Comparison of ENCODE assay signal across 30 cellular contexts in the genomic region with DNA sequence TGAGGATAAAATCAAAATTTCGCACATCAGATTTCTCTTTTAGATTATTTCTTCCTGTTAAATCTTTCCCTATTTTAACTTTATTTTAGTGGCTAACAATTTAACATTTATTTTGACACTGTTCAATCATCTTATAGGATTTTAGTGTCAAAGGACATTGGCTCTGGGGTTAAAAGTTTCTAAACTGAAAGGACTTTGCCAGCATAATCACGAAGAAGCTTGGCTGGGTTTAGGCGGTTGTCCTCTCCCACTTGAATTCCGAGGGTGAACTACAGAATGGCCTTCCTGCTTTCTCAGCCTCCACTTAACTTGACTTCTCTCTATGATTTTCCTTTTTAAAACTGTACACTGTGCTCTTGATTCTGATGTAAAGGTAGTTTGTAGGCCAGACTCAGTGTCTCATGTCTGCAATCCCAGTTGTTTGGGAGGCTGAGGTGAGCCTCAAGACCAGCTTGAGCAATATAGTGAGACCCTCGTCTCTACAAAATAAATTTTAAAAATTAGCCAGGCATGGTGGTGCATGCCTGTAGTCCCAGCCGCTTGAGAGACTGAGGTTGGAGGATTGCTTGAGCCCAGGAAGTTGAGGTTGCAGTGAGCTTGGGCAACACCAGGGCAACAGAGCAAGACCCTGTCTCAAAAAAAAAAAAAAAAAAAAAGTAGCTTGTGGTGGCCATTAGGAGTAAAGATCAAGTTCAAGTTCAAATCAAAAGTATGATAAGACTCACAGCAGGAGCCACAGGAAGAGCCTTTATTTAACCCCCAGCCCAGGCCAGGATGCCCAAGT. TPM values are rescaled to one million over a fixed set of nuclear protein-coding genes. Genes with fewer than 3 reads are reported as not detected.
DNase-seq lines count a peak whose midpoint lies in the region; ATAC-seq, FAIRE-seq and TF ChIP-seq lines count a peak whose summit lies in the region.
"Had no signal": no experiment of that assay in that cellular context is flagged by ENCODE, and none has a peak within 500 bp of the region (broad histone marks: within the 10 kb centered on the region; RNA-seq: fewer than 3 reads in every experiment).

No MANE protein-coding gene starts in this region.

- no peak overlapping the region for H3K4me3 ChIP-seq in astrocyte (ENCODE audit: insufficient read depth, low read depth, low read length)
- no peak overlapping the region for H3K4me3 ChIP-seq in liver (ENCODE audit: low read depth in 1 of 3, low read length in 3 of 3)
- no peak overlapping the region for H3K4me3 ChIP-seq in suprapubic skin
- no peak overlapping the region for H3K4me3 ChIP-seq in small intestine (ENCODE audit: low read depth in 1 of 2, low read length in 2 of 2)
- H3K4me3 ChIP-seq: cardiac muscle cell, esophagus squamous epithelium, GM12878, sigmoid colon, thoracic aorta had no signal

- peaks cover 48% of the 10 kb centered on the region for H3K36me3 Mint-ChIP-seq in activated CD8-positive, alpha-beta memory T cell treated with anti-CD3 and anti-CD28 coated beads, Interleukin-2, amount 10 ng/mL, durations not matched to agents 7 days and 5 days
- H3K36me3 Mint-ChIP-seq in astrocyte (ENCODE audit: low read depth, unreplicated experiment), result no peaks in the 10 kb centered on the region
- peaks cover 2% of the 10 kb centered on the region for H3K36me3 Mint-ChIP-seq in activated naive CD4-positive, alpha-beta T cell treated with anti-CD3 and anti-CD28 coated beads for 36 hours (ENCODE audit: low read depth)

- H4K20me1 ChIP-seq in astrocyte (ENCODE audit: insufficient read depth, low read length), result no peaks in the 10 kb centered on the region

- DNase-seq in activated CD8-positive, alpha-beta memory T cell treated with anti-CD3 and anti-CD28 coated beads, Interleukin-2, amount 10 ng/mL, durations not matched to agents 7 days and 5 days, result no peak
- DNase-seq in activated CD8-positive, alpha-beta memory T cell treated with anti-CD3 and anti-CD28 coated beads, Interleukin-2, amount 50 U/mL, for 4 hours, result no peak
- DNase-seq in astrocyte (ENCODE audit: low read depth) (no peak), suprapubic skin (ENCODE audit: low spot score in 2 of 2) (no peak), small intestine (no peak)
- DNase-seq in activated naive CD4-positive, alpha-beta T cell treated with anti-CD3 and anti-CD28 coated beads for 36 hours, result no peak
- DNase-seq: activated CD4-positive, alpha-beta T cell treated with anti-CD3 and anti-CD28 coated beads, Interleukin-2, amount 10 ng/mL, durations not matched to agents 7 days and 5 days; activated naive CD4-positive, alpha-beta T cell treated with Interleukin-2 at 50 U/mL for 16 hours; activated T-cell treated with anti-CD3 and anti-CD28 coated beads, Interleukin-2, amount 50 U/mL, for 72 hours; amniotic stem cell; CD4-positive, alpha-beta T cell; cortex of kidney; EL; endodermal cell; esophagus squamous epithelium; NCI-H1694; NCI-H2171; NCI-H510A treated with DMSO at 0.1 percent for 48 hours; Right ventricle myocardium superior; sigmoid colon; stimulated activated naive CD4-positive, alpha-beta T cell had no signal

- H3K27ac Mint-ChIP-seq in activated CD8-positive, alpha-beta memory T cell treated with anti-CD3 and anti-CD28 coated beads, Interleukin-2, amount 10 ng/mL, durations not matched to agents 7 days and 5 days, result peak overlapping the region; percentile 24
- peak overlapping the region; percentile 26 for H3K27ac Mint-ChIP-seq in astrocyte (ENCODE audit: unreplicated experiment)
- H3K27ac Mint-ChIP-seq in activated naive CD4-positive, alpha-beta T cell treated with anti-CD3 and anti-CD28 coated beads for 36 hours, result no peak overlapping the region
- H3K27ac Mint-ChIP-seq: activated CD4-positive, alpha-beta T cell treated with anti-CD3 and anti-CD28 coated beads, Interleukin-2, amount 10 ng/mL, durations not matched to agents 7 days and 5 days; activated T-cell treated with anti-CD3 and anti-CD28 coated beads, Interleukin-2, amount 50 U/mL, for 72 hours; CD4-positive, alpha-beta T cell; endodermal cell; natural killer cell treated with Interleukin-12 subunit alpha and Interleukin-12 subunit beta and Interleukin-15 and Interleukin-18, amount 100 ng/mL, for 72 hours had no signal

- no peak for ATAC-seq in activated CD8-positive, alpha-beta memory T cell treated with anti-CD3 and anti-CD28 coated beads, Interleukin-2, amount 10 ng/mL, durations not matched to agents 7 days and 5 days
- no peak for ATAC-seq in HG02885 (IDR thresholded peaks at IDR 0.05; ENCODE audit: poor library complexity, unreplicated experiment)
- ATAC-seq: activated T-cell treated with anti-CD3 and anti-CD28 coated beads, Interleukin-2, amount 50 U/mL, for 72 hours; GM12878; natural killer cell treated with Interleukin-12 subunit alpha and Interleukin-12 subunit beta and Interleukin-15 and Interleukin-18, amount 100 ng/mL, for 72 hours had no signal

- H3K4me1 Mint-ChIP-seq in activated CD8-positive, alpha-beta memory T cell treated with anti-CD3 and anti-CD28 coated beads, Interleukin-2, amount 10 ng/mL, durations not matched to agents 7 days and 5 days, result peaks cover 12% of the 10 kb centered on the region
- H3K4me1 Mint-ChIP-seq in astrocyte (ENCODE audit: low read depth, unreplicated experiment), result peaks cover 7% of the 10 kb centered on the region
- no peaks in the 10 kb centered on the region for H3K4me1 Mint-ChIP-seq in activated naive CD4-positive, alpha-beta T cell treated with anti-CD3 and anti-CD28 coated beads for 36 hours (ENCODE audit: low read depth)

- no peak for TF ChIP-seq RAD21 in liver (IDR thresholded peaks at IDR 0.05)

- H3K4me1 ChIP-seq in astrocyte (ENCODE audit: insufficient read depth, low read length) (peaks cover 11% of the 10 kb centered on the region), liver (ENCODE audit: control insufficient read depth in 4 of 4, insufficient read depth in 4 of 4, low read length in 3 of 4) (peaks cover 2 to 18% (median 8%) of the 10 kb centered on the region in 4 donors), suprapubic skin (peaks cover 5% of the 10 kb centered on the region), small intestine (ENCODE audit: control insufficient read depth in 2 of 2, insufficient read depth in 1 of 2, low read depth in 1 of 2, low read length in 1 of 2) (no peaks in the 10 kb centered on the region)
- H3K4me1 ChIP-seq: sigmoid colon had no signal

- 61% methylated on average over 6 of the region's 6 CpGs for whole genome bisulfite sequencing in liver
- 78% methylated on average over 6 of the region's 6 CpGs for WGBS in suprapubic skin
- 75 to 78% (median 78%) methylated on average over 6 of the region's 6 CpGs for WGBS in small intestine, 3 donors

- H3K27ac ChIP-seq in astrocyte (ENCODE audit: low read depth, low read length) (no peak overlapping the region), liver (ENCODE audit: low read depth in 1 of 2, low read length in 2 of 2) (peak overlapping the region; percentile 25 to 37), suprapubic skin (peak overlapping the region; percentile 15), small intestine (ENCODE audit: low read depth in 1 of 2, low read length in 1 of 2) (no peak overlapping the region)
- H3K27ac ChIP-seq: 22Rv1, cardiac muscle cell, esophagus squamous epithelium, thoracic aorta, VCaP had no signal

- H3K36me3 ChIP-seq in astrocyte (ENCODE audit: insufficient read depth, low read length) (no peaks in the 10 kb centered on the region), liver (ENCODE audit: control insufficient read depth in 4 of 4, insufficient read depth in 3 of 4, low read depth in 1 of 4, low read length in 3 of 4) (no peaks in the 10 kb centered on the region), suprapubic skin (no peaks in the 10 kb centered on the region), small intestine (ENCODE audit: control insufficient read depth in 2 of 2, insufficient read depth in 2 of 2, low read length in 2 of 2) (no peaks in the 10 kb centered on the region)
- H3K36me3 ChIP-seq: cardiac muscle cell, esophagus squamous epithelium, sigmoid colon, thoracic aorta had no signal

- no peaks in the 10 kb centered on the region for H3K79me2 ChIP-seq in astrocyte (ENCODE audit: insufficient read depth, low read length)

- no peak for TF ChIP-seq EP300 in suprapubic skin (IDR thresholded peaks at IDR 0.05)

- intact Hi-C loops in activated naive CD4-positive, alpha-beta T cell treated with anti-CD3 and anti-CD28 coated beads for 36 hours (cut with micrococcal nuclease), result no loop called here

- no peaks in the 10 kb centered on the region for H3K27me3 Mint-ChIP-seq in activated CD8-positive, alpha-beta memory T cell treated with anti-CD3 and anti-CD28 coated beads, Interleukin-2, amount 10 ng/mL, durations not matched to agents 7 days and 5 days
- H3K27me3 Mint-ChIP-seq in astrocyte (ENCODE audit: low read depth, unreplicated experiment), result peaks cover 5% of the 10 kb centered on the region
- H3K27me3 Mint-ChIP-seq in activated naive CD4-positive, alpha-beta T cell treated with anti-CD3 and anti-CD28 coated beads for 36 hours (ENCODE audit: low read depth), result no peaks in the 10 kb centered on the region
- H3K27me3 Mint-ChIP-seq: activated CD4-positive, alpha-beta T cell treated with anti-CD3 and anti-CD28 coated beads, Interleukin-2, amount 10 ng/mL, durations not matched to agents 7 days and 5 days; CD4-positive, alpha-beta T cell; natural killer cell treated with Interleukin-12 subunit alpha and Interleukin-12 subunit beta and Interleukin-15 and Interleukin-18, amount 100 ng/mL, for 72 hours had no signal

- no peaks in the 10 kb centered on the region for H3K9me3 Mint-ChIP-seq in activated CD8-positive, alpha-beta memory T cell treated with anti-CD3 and anti-CD28 coated beads, Interleukin-2, amount 10 ng/mL, durations not matched to agents 7 days and 5 days (ENCODE audit: low read depth)
- no peaks in the 10 kb centered on the region for H3K9me3 Mint-ChIP-seq in astrocyte (ENCODE audit: unreplicated experiment)
- H3K9me3 Mint-ChIP-seq in activated naive CD4-positive, alpha-beta T cell treated with anti-CD3 and anti-CD28 coated beads for 36 hours, result no peaks in the 10 kb centered on the region
- H3K9me3 Mint-ChIP-seq: activated CD4-positive, alpha-beta T cell treated with anti-CD3 and anti-CD28 coated beads, Interleukin-2, amount 10 ng/mL, durations not matched to agents 7 days and 5 days; activated T-cell treated with anti-CD3 and anti-CD28 coated beads, Interleukin-2, amount 50 U/mL, for 72 hours; CD4-positive, alpha-beta T cell; endodermal cell; natural killer cell treated with Interleukin-12 subunit alpha and Interleukin-12 subunit beta and Interleukin-15 and Interleukin-18, amount 100 ng/mL, for 72 hours had no signal

- H3K4me3 Mint-ChIP-seq in activated CD8-positive, alpha-beta memory T cell treated with anti-CD3 and anti-CD28 coated beads, Interleukin-2, amount 10 ng/mL, durations not matched to agents 7 days and 5 days, result no peak overlapping the region
- H3K4me3 Mint-ChIP-seq in astrocyte (ENCODE audit: unreplicated experiment), result no peak overlapping the region
- H3K4me3 Mint-ChIP-seq in activated naive CD4-positive, alpha-beta T cell treated with anti-CD3 and anti-CD28 coated beads for 36 hours, result no peak overlapping the region
- H3K4me3 Mint-ChIP-seq: activated CD4-positive, alpha-beta T cell treated with anti-CD3 and anti-CD28 coated beads, Interleukin-2, amount 10 ng/mL, durations not matched to agents 7 days and 5 days; activated T-cell treated with anti-CD3 and anti-CD28 coated beads, Interleukin-2, amount 50 U/mL, for 72 hours; CD4-positive, alpha-beta T cell; endodermal cell; natural killer cell treated with Interleukin-12 subunit alpha and Interleukin-12 subunit beta and Interleukin-15 and Interleukin-18, amount 100 ng/mL, for 72 hours had no signal

- H3K9me3 ChIP-seq in astrocyte (ENCODE audit: insufficient read depth, low read depth, low read length), result no peaks in the 10 kb centered on the region
- H3K9me3 ChIP-seq in liver (ENCODE audit: control insufficient read depth in 4 of 4, low read length in 3 of 4), result no peaks in the 10 kb centered on the region
- H3K9me3 ChIP-seq in suprapubic skin, result no peaks in the 10 kb centered on the region
- H3K9me3 ChIP-seq in small intestine (ENCODE audit: control insufficient read depth, low read depth), result no peaks in the 10 kb centered on the region
- H3K9me3 ChIP-seq: esophagus squamous epithelium, sigmoid colon, thoracic aorta had no signal

- CTCF ChIA-PET in activated CD8-positive, alpha-beta memory T cell treated with anti-CD3 and anti-CD28 coated beads, Interleukin-2, amount 10 ng/mL, durations not matched to agents 7 days and 5 days (lab: Charles Lee), result interaction anchor here (0.7 to 1.9 kb wide), 5 partner anchors 10 to 440 kb away, joined by 3 to 4 read pairs (median 4); no protein-coding TSS in a partner anchor
- CTCF ChIA-PET in activated naive CD4-positive, alpha-beta T cell treated with anti-CD3 and anti-CD28 coated beads for 36 hours (lab: Charles Lee), result interaction anchor here (1.3 kb wide), 1 partner anchor 27 kb away, joined by 4 read pairs; no protein-coding TSS in a partner anchor

- no peak for TF ChIP-seq POLR2A in suprapubic skin (IDR thresholded peaks at IDR 0.05)

- FAIRE-seq in astrocyte (lab: Jason Lieb, UNC) (no peak), small intestine (lab: Jason Lieb, UNC) (no peak)
- FAIRE-seq: GM12878, islet of Langerhans had no signal

- H3K9ac ChIP-seq in astrocyte (ENCODE audit: low read length), result no peak overlapping the region
- no peak overlapping the region for H3K9ac ChIP-seq in liver (ENCODE audit: low read depth in 1 of 2, low read length in 2 of 2)

- TF ChIP-seq CTCF in astrocyte (IDR thresholded peaks at IDR 0.05; ENCODE audit: insufficient read depth, low read depth, low read length) (no peak), liver (IDR thresholded peaks at IDR 0.05; ENCODE audit: low read depth, low read length, missing input control) (no peak), suprapubic skin (IDR thresholded peaks at IDR 0.05) (no peak)

- H3K27me3 ChIP-seq in astrocyte (ENCODE audit: insufficient read depth, low read length), result no peaks in the 10 kb centered on the region
- no peaks in the 10 kb centered on the region for H3K27me3 ChIP-seq in liver (ENCODE audit: control insufficient read depth in 4 of 4, insufficient read depth in 4 of 4, low read length in 3 of 4)
- no peaks in the 10 kb centered on the region for H3K27me3 ChIP-seq in suprapubic skin
- no peaks in the 10 kb centered on the region for H3K27me3 ChIP-seq in small intestine (ENCODE audit: control insufficient read depth in 2 of 2, insufficient read depth in 2 of 2, low read length in 2 of 2)
- H3K27me3 ChIP-seq: cardiac muscle cell, esophagus squamous epithelium, sigmoid colon had no signal

- no peak overlapping the region for H2AFZ ChIP-seq in astrocyte (ENCODE audit: low read depth, low read length)

- no peak overlapping the region for H3K4me2 ChIP-seq in astrocyte (ENCODE audit: low read length)

RNA-seq across cellular contexts. Expression of a gene that starts 54.8 kb away (rescaled TPM):
- total RNA-seq in activated CD8-positive, alpha-beta memory T cell treated with anti-CD3 and anti-CD28 coated beads, Interleukin-2, amount 10 ng/mL, durations not matched to agents 7 days and 5 days, result 10 to 100 TPM; 24.6 to 38.2 TPM
- total RNA-seq in astrocyte (36.9 and 42.0 TPM in 2 replicates), liver (10 to 100 TPM in 1 of 2 donors, 1 to 10 TPM in 1; 8.6 to 12.8 TPM), suprapubic skin (1 to 10 TPM; 5.9 to 9.4 (median 7.5) TPM)
- polyA plus RNA-seq in liver (1 to 10 TPM; 2.7 to 3.3 TPM), small intestine (1 to 10 TPM in 2 of 3 donors, under 1 TPM in 1; 0.22 to 1.9 (median 1.1) TPM)
- total RNA-seq in activated naive CD4-positive, alpha-beta T cell treated with anti-CD3 and anti-CD28 coated beads for 36 hours, result 1 to 10 TPM; 8.0 to 8.3 TPM

Comparison
In these comparisons a context has a peak if more than half of its experiments do, and no peak if none do; other contexts are left out.
1. H3K27ac ChIP-seq: peak in liver (2 of 2) and suprapubic skin (single experiment); none in astrocyte (single experiment) and small intestine (0 of 2).